In the genomic region with DNA sequence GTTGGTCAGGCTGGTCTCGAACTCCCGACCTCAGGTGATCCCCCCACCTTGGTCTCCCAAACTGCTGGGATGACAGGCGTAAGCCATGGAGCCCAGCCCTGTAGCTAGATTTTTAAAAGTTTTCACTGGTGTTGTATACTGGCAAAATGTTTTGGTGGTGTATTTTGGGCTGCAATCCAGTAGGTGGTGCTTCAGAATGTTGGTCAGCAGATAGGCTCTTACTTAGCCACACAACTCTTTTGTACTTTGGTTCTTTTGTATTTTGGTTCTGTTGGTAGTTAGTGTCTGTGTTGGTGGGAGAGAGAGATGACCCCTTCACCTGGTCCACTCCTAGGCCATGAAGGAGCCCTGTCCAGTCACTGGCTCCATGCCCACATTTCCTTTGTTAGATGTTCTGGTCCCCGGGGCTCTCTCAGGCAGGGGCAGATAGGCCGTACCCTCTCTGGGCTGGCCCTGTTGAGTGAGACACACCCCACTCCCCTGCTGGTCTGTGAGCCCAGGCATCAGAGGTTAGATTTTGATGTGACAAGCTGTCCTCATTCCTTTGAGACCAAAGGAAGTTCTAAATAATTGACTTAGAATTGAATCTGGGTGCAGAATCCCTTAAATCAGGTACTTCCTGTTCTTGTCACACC, we compare ENCODE assay signal across 8 cellular contexts.
DNase-seq lines count a peak whose midpoint lies in the region; ATAC-seq and TF ChIP-seq lines count a peak whose summit lies in the region.
"Had no signal": no experiment of that assay in that cellular context is flagged by ENCODE, and none has a peak within 500 bp of the region (broad histone marks: within the 10 kb centered on the region; RNA-seq: fewer than 3 reads in every experiment).

No MANE protein-coding gene starts in this region.

- H3K27ac Mint-ChIP-seq in nephron = no peak overlapping the region
- no peak overlapping the region for H3K27ac Mint-ChIP-seq in activated CD4-positive, alpha-beta memory T cell treated with anti-CD3 and anti-CD28 coated beads, Interleukin-2, amount 10 ng/mL, durations not matched to agents 7 days and 5 days
- H3K27ac Mint-ChIP-seq: memory B cell had no signal

- in situ Hi-C loops in GM13977 (cut with MboI; ENCODE audit: low pct_unique_long_range_greater_than_20kb, low sequenced_read_pairs, unreplicated experiment) = no loop called here

- TF ChIP-seq CTCF in GM13977 (IDR thresholded peaks at IDR 0.05; ENCODE audit: extremely low read depth, insufficient read depth, missing control alignments) (peak; percentile 57), nephron (IDR thresholded peaks at IDR 0.05; ENCODE audit: unreplicated experiment in 3 of 3) (peak; percentile 12 to 30 (median 22))

- peaks cover 18% of the 10 kb centered on the region for H3K9me3 Mint-ChIP-seq in nephron
- peaks cover 5% of the 10 kb centered on the region for H3K9me3 Mint-ChIP-seq in activated CD4-positive, alpha-beta memory T cell treated with anti-CD3 and anti-CD28 coated beads, Interleukin-2, amount 10 ng/mL, durations not matched to agents 7 days and 5 days
- H3K9me3 Mint-ChIP-seq: memory B cell had no signal

- DNase-seq in GM13977 (ENCODE audit: low spot score) = no peak
- DNase-seq in astrocyte of the hippocampus (ENCODE audit: low read depth, low spot score) = peak; percentile 42
- DNase-seq in T-helper 9 cell = no peak
- no peak for DNase-seq in NOMO-1 (lab: John Stamatoyannopoulos, UW; ENCODE audit: unreplicated experiment in 2 of 2)
- no peak for DNase-seq in activated CD4-positive, alpha-beta memory T cell treated with anti-CD3 and anti-CD28 coated beads, Interleukin-2, amount 10 ng/mL, durations not matched to agents 7 days and 5 days

- POLR2A ChIA-PET in activated CD4-positive, alpha-beta memory T cell treated with anti-CD3 and anti-CD28 coated beads, Interleukin-2, amount 10 ng/mL, durations not matched to agents 7 days and 5 days (lab: Charles Lee) = no interaction called here

- H3K4me1 Mint-ChIP-seq in nephron = no peaks in the 10 kb centered on the region
- peaks cover 21% of the 10 kb centered on the region for H3K4me1 Mint-ChIP-seq in activated CD4-positive, alpha-beta memory T cell treated with anti-CD3 and anti-CD28 coated beads, Interleukin-2, amount 10 ng/mL, durations not matched to agents 7 days and 5 days

- no peak overlapping the region for H3K4me3 Mint-ChIP-seq in nephron
- no peak overlapping the region for H3K4me3 Mint-ChIP-seq in activated CD4-positive, alpha-beta memory T cell treated with anti-CD3 and anti-CD28 coated beads, Interleukin-2, amount 10 ng/mL, durations not matched to agents 7 days and 5 days
- H3K4me3 Mint-ChIP-seq: memory B cell had no signal

- CTCF ChIA-PET in activated CD4-positive, alpha-beta memory T cell treated with anti-CD3 and anti-CD28 coated beads, Interleukin-2, amount 10 ng/mL, durations not matched to agents 7 days and 5 days (lab: Charles Lee) = interaction anchor here (0.8 to 1.6 kb wide), 2 partner anchors 56 to 87 kb away, joined by 3 to 4 read pairs; no protein-coding TSS in a partner anchor

- peaks cover 24% of the 10 kb centered on the region for H3K36me3 Mint-ChIP-seq in nephron (ENCODE audit: low read depth)
- peaks cover 7% of the 10 kb centered on the region for H3K36me3 Mint-ChIP-seq in activated CD4-positive, alpha-beta memory T cell treated with anti-CD3 and anti-CD28 coated beads, Interleukin-2, amount 10 ng/mL, durations not matched to agents 7 days and 5 days (ENCODE audit: low read depth)

- H3K27me3 Mint-ChIP-seq in nephron (ENCODE audit: low read depth) = no peaks in the 10 kb centered on the region
- H3K27me3 Mint-ChIP-seq in activated CD4-positive, alpha-beta memory T cell treated with anti-CD3 and anti-CD28 coated beads, Interleukin-2, amount 10 ng/mL, durations not matched to agents 7 days and 5 days = no peaks in the 10 kb centered on the region
- H3K27me3 Mint-ChIP-seq: memory B cell had no signal

- peak; percentile 57 for ATAC-seq in HG03378 (IDR thresholded peaks at IDR 0.05; ENCODE audit: unreplicated experiment)
